In genomic region chr20:362271-363254, GRCh38 we compare ENCODE assay signal across 8 cellular contexts. TPM values are rescaled to one million over a fixed set of nuclear protein-coding genes. Genes with fewer than 3 reads are reported as not detected.
A peak's percentile ranks its signal among the peaks of the same experiment; 100 is the strongest.
DNase-seq lines count a peak whose midpoint lies in the region; ATAC-seq and TF ChIP-seq lines count a peak whose summit lies in the region.

No MANE protein-coding gene starts in this region.

- no peak overlapping the region for H2BK12ac ChIP-seq in neuronal stem cell (ENCODE audit: low read length)

- H3K9ac ChIP-seq in neuronal stem cell (ENCODE audit: low read depth, low read length, poor library complexity), result peak overlapping the region; percentile 74

- ATAC-seq in HG03045 (IDR thresholded peaks at IDR 0.05; ENCODE audit: unreplicated experiment), result no peak

- no peak overlapping the region for H2AK5ac ChIP-seq in neuronal stem cell (ENCODE audit: low read depth, low read length)

- TF ChIP-seq CTCF in WI38 (IDR thresholded peaks at IDR 0.05; ENCODE audit: low read depth, low read length) (peak; percentile 31; the same call in 1 of the 2 replicates), epithelial cell of proximal tubule (conservative IDR thresholded peaks at IDR 0.05; ENCODE audit: low read depth, low read length) (peak; percentile 75)

- no peak overlapping the region for H3K14ac ChIP-seq in neuronal stem cell (ENCODE audit: low read length)

- H3K4me2 ChIP-seq in neuronal stem cell (ENCODE audit: insufficient read depth, low read length, poor library complexity, severe bottlenecking), result no peak overlapping the region

- no peak overlapping the region for H3K27ac ChIP-seq in neuronal stem cell (replicated peaks; ENCODE audit: low read length)

- H3K79me1 ChIP-seq in neuronal stem cell (ENCODE audit: low read depth, low read length), result no peaks in the 10 kb centered on the region

- peak overlapping the region; percentile 0 for H3K23ac ChIP-seq in neuronal stem cell (ENCODE audit: low read depth, low read length, poor library complexity)

- no peaks in the 10 kb centered on the region for H3K36me3 ChIP-seq in neuronal stem cell (replicated peaks in 1 of 2; ENCODE audit: control insufficient read depth in 2 of 2, insufficient read depth in 2 of 2, low read length in 2 of 2)

- peak overlapping the region; percentile 23 for H4K8ac ChIP-seq in neuronal stem cell (ENCODE audit: low read depth, low read length)

- H4K91ac ChIP-seq in neuronal stem cell (ENCODE audit: low read depth, low read length, poor library complexity), result peak overlapping the region; percentile 17

- H2BK15ac ChIP-seq in neuronal stem cell (ENCODE audit: low read length), result no peak overlapping the region

- H3K4me1 ChIP-seq in neuronal stem cell (ENCODE audit: control insufficient read depth in 2 of 2, insufficient read depth in 1 of 2, low read depth in 1 of 2, low read length in 2 of 2), result peaks cover 12% of the 10 kb centered on the region in 2 donors

- H2AFZ ChIP-seq in neuronal stem cell (ENCODE audit: low read length), result no peak overlapping the region

- H3K4me3 ChIP-seq in WI38 (ENCODE audit: low read depth, low read length) (no peak overlapping the region), epithelial cell of proximal tubule (ENCODE audit: low read depth, low read length) (no peak overlapping the region), neuronal stem cell (ENCODE audit: low read length in 2 of 2) (peak overlapping the region in 1 of 2 donors; percentile 70)

- H3K4ac ChIP-seq in neuronal stem cell (ENCODE audit: low read length), result no peak overlapping the region

- WGBS in neuronal stem cell (ENCODE audit: extremely low coverage in 2 of 2, insufficient read length in 2 of 2, insufficient replicate concordance in 1 of 2), 2 donors, result no CpG with 5 or more reads among the region's 13 CpGs

- H3K27me3 ChIP-seq in neuronal stem cell (ENCODE audit: control insufficient read depth in 3 of 3, insufficient read depth in 3 of 3, low read depth in 1 of 3, low read length in 3 of 3), result peaks cover 0 to 3% (median 0%) of the 10 kb centered on the region in 3 experiments

- no peak overlapping the region for H2BK5ac ChIP-seq in neuronal stem cell (ENCODE audit: low read length)

- no peak overlapping the region for H3K18ac ChIP-seq in neuronal stem cell (ENCODE audit: low read length)

- H2BK120ac ChIP-seq in neuronal stem cell (ENCODE audit: low read depth, low read length), result no peak overlapping the region

- H3K9me3 ChIP-seq in neuronal stem cell (replicated peaks in 1 of 2; ENCODE audit: control insufficient read depth in 2 of 2, insufficient read depth in 1 of 2, low read depth in 1 of 2, low read length in 2 of 2), result peaks cover 0 to 3% of the 10 kb centered on the region in 2 donors

- DNase-seq in activated naive CD4-positive, alpha-beta T cell treated with Interleukin-2 at 50 U/mL for 16 hours, result peak; percentile 54
- no peak for DNase-seq in activated naive CD4-positive, alpha-beta T cell (lab: John Stamatoyannopoulos, UW)
- DNase-seq in NCI-H2029 treated with DMSO at 0.1 percent for 48 hours (lab: John Stamatoyannopoulos, UW) (peak; percentile 90), epithelial cell of proximal tubule (ENCODE audit: low read depth) (peak; percentile 71), neuronal stem cell (ENCODE audit: low spot score) (no peak), GM19240 (ENCODE audit: insufficient read length, low spot score) (no peak)

RNA-seq across cellular contexts. Expression of gene NRSN2, which starts 15.7 kb away (rescaled TPM):
- 49.1 and 52.4 TPM in 2 replicates for total RNA-seq in epithelial cell of proximal tubule
- 27.7 TPM for polyA plus RNA-seq in neuronal stem cell (2013, experiment 1 of 2)
- 26.1 TPM for polyA plus RNA-seq in neuronal stem cell (2013, experiment 2 of 2)

RNA-seq across cellular contexts. Expression of gene TRIB3, which starts 18.0 kb away (rescaled TPM):
- 78.8 and 112 TPM in 2 replicates for total RNA-seq in epithelial cell of proximal tubule
- polyA plus RNA-seq in neuronal stem cell (2013, experiment 1 of 2), result 5.1 TPM
- polyA plus RNA-seq in neuronal stem cell (2013, experiment 2 of 2), result 4.6 TPM

RNA-seq across cellular contexts. Expression of gene SOX12, which starts 37.2 kb away (rescaled TPM):
- total RNA-seq in epithelial cell of proximal tubule, result 7.9 and 10.1 TPM in 2 replicates
- polyA plus RNA-seq in neuronal stem cell (2013, experiment 1 of 2), result 52.4 TPM
- 51.5 TPM for polyA plus RNA-seq in neuronal stem cell (2013, experiment 2 of 2)

RNA-seq across cellular contexts. Expression of gene RBCK1, which starts 45.5 kb away (rescaled TPM):
- total RNA-seq in epithelial cell of proximal tubule, result 106 and 133 TPM in 2 replicates
- 33.0 TPM for polyA plus RNA-seq in neuronal stem cell (2013, experiment 1 of 2)
- polyA plus RNA-seq in neuronal stem cell (2013, experiment 2 of 2), result 31.6 TPM

Comparison
In these comparisons a context has a peak if more than half of its experiments do, and no peak if none do; other contexts are left out.
1. DNase-seq: peak in activated naive CD4-positive, alpha-beta T cell treated with Interleukin-2 at 50 U/mL for 16 hours (single experiment), NCI-H2029 treated with DMSO at 0.1 percent for 48 hours (single experiment) and epithelial cell of proximal tubule (single experiment); none in activated naive CD4-positive, alpha-beta T cell (0 of 4), neuronal stem cell (single experiment) and GM19240 (single experiment).